ENCODE assay signal across 22 cellular contexts in the genomic region with DNA sequence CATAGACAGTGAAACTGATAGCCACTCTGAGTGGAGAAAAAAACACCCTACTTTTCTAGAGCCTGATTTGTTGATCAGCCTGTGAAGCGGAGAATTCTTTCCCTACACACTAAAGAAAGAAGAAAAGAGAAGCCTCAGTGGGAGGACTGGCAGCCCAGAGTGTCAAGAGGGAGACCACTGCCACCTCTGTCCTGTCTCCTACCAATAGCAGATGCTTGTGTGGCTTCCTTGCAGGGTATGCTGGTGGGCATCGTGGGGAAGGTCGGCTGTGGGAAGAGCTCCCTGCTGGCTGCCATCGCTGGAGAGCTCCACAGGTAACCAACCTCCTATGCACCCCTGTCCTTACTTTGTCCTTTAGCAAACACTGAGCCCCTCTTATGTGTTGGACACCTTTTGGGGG. TPM values are rescaled to one million over a fixed set of nuclear protein-coding genes. Genes with fewer than 3 reads are reported as not detected.
DNase-seq lines count a peak whose midpoint lies in the region; ATAC-seq, FAIRE-seq and TF ChIP-seq lines count a peak whose summit lies in the region.
"Had no signal": no experiment of that assay in that cellular context is flagged by ENCODE, and none has a peak within 500 bp of the region (broad histone marks: within the 10 kb centered on the region; RNA-seq: fewer than 3 reads in every experiment).

No MANE protein-coding gene starts in this region.

- peaks cover 4% of the 10 kb centered on the region for H3K36me3 Mint-ChIP-seq in type B pancreatic cell
- H3K36me3 Mint-ChIP-seq: CD4-positive, CD25-positive, alpha-beta regulatory T cell had no signal

- peaks cover 8 to 16% of the 10 kb centered on the region in 2 experiments for H3K36me3 ChIP-seq in HepG2 (replicated peaks in 1 of 2; ENCODE audit: control insufficient read depth in 1 of 2, insufficient read depth in 2 of 2, low read length in 2 of 2)
- peaks cover 0 to 20% (median 3%) of the 10 kb centered on the region in 4 donors for H3K36me3 ChIP-seq in right lobe of liver
- H3K36me3 ChIP-seq in gastroesophageal sphincter = peaks cover 0 to 81% of the 10 kb centered on the region in 2 donors

- no peak overlapping the region; the same call in 1 of the 2 replicates for H3K9ac ChIP-seq in HepG2 (ENCODE audit: insufficient read depth, low read depth, low read length)
- H3K9ac ChIP-seq: KMS-11 had no signal

- no peaks in the 10 kb centered on the region for H4K20me1 ChIP-seq in HepG2 (ENCODE audit: insufficient read depth, low read length)

- CTCF ChIA-PET in HepG2 (lab: Yijun Ruan, JAX; ENCODE audit: low intra/inter-chr PET ratio, low total read pairs) = no interaction called here

- no peak overlapping the region for H3K4me3 Mint-ChIP-seq in type B pancreatic cell
- H3K4me3 Mint-ChIP-seq: B cell; CD4-positive, CD25-positive, alpha-beta regulatory T cell had no signal

- H3K27ac ChIP-seq in HepG2 (ENCODE audit: extremely low read length, insufficient read depth, low read length) = peak overlapping the region; percentile 63
- H3K27ac ChIP-seq in right lobe of liver = no peak overlapping the region
- peak overlapping the region in 3 of 4 donors; percentile 40 to 71 (median 64) for H3K27ac ChIP-seq in gastroesophageal sphincter
- H3K27ac ChIP-seq in substantia nigra (ENCODE audit: low read depth, low read length, poor library complexity, severe bottlenecking) = no peak overlapping the region
- H3K27ac ChIP-seq: KMS-11, SJSA1 had no signal

- POLR2A ChIA-PET in HepG2 (lab: Yijun Ruan, JAX) = interaction anchor here (0.7 to 4.5 kb wide), 18 partner anchors 11 to 256 kb away, joined by 3 to 63 read pairs (median 6); a partner anchor contains a TSS

- no peak overlapping the region for H3K4me3 ChIP-seq in HepG2 (replicated peaks in 1 of 3; ENCODE audit: insufficient read depth in 1 of 3, low read depth in 2 of 3, low read length in 3 of 3)
- no peak overlapping the region for H3K4me3 ChIP-seq in right lobe of liver
- no peak overlapping the region for H3K4me3 ChIP-seq in gastroesophageal sphincter
- H3K4me3 ChIP-seq: GM23248, SJSA1 had no signal

- DNase-seq in HepG2 (ENCODE audit: low spot score) = no peak
- no peak for DNase-seq in right lobe of liver
- DNase-seq in posterior vena cava (ENCODE audit: low spot score) = peak; percentile 55
- DNase-seq in type B pancreatic cell (ENCODE audit: extremely low spot score, unreplicated experiment) = no peak
- no peak for DNase-seq in substantia nigra (lab: John Stamatoyannopoulos, UW)
- DNase-seq in GM13977 (ENCODE audit: low spot score) = no peak
- DNase-seq: CD4-positive, CD25-positive, alpha-beta regulatory T cell; COR-L47; HCEC 1CT; MV-4-11; NCI-H1694 treated with DMSO at 0.1 percent for 48 hours; NCI-H2107; NCI-H510A; NCI-H774; OCI-M1 had no signal

- H3K79me2 ChIP-seq in HepG2 (ENCODE audit: insufficient read depth, low read length) = no peaks in the 10 kb centered on the region

- H3K27me3 ChIP-seq in HepG2 (ENCODE audit: control insufficient read depth in 1 of 2, insufficient read depth in 2 of 2, low read length in 2 of 2) (no peaks in the 10 kb centered on the region), right lobe of liver (no peaks in the 10 kb centered on the region), gastroesophageal sphincter (no peaks in the 10 kb centered on the region)
- H3K27me3 ChIP-seq: SJSA1 had no signal

- in situ Hi-C loops in HepG2 (cut with HindIII; ENCODE audit: extremely low pct_ligation_motif_present, low pct_unique_long_range_greater_than_20kb) (no loop called here), GM13977 (cut with MboI; ENCODE audit: low pct_unique_long_range_greater_than_20kb, low sequenced_read_pairs, unreplicated experiment) (no loop called here)

- no peak overlapping the region for H2AFZ ChIP-seq in HepG2 (ENCODE audit: low read length)
- H2AFZ ChIP-seq: GM23248 had no signal

- TF ChIP-seq CTCF in HepG2 (CRISPR knock-in tag; IDR thresholded peaks at IDR 0.05) = no peak
- TF ChIP-seq CTCF in right lobe of liver (IDR thresholded peaks at IDR 0.05) = no peak
- TF ChIP-seq CTCF in gastroesophageal sphincter (IDR thresholded peaks at IDR 0.05) = no peak
- TF ChIP-seq CTCF in type B pancreatic cell (conservative IDR thresholded peaks at IDR 0.05) = no peak
- TF ChIP-seq CTCF in GM13977 (IDR thresholded peaks at IDR 0.05; ENCODE audit: extremely low read depth, insufficient read depth, missing control alignments) = no peak

- intact Hi-C loops in HepG2 (cut with micrococcal nuclease; ENCODE audit: unreplicated experiment) = loop anchor here (10.0 kb wide), 1 partner anchor 57 kb away; no protein-coding TSS in a partner anchor
- intact Hi-C loops in right lobe of liver (cut with DNase I) = no loop called here
- intact Hi-C loops in posterior vena cava (cut with DNase I) = no loop called here

- H3K27me3 Mint-ChIP-seq in type B pancreatic cell = no peaks in the 10 kb centered on the region
- H3K27me3 Mint-ChIP-seq: B cell; CD4-positive, CD25-positive, alpha-beta regulatory T cell had no signal

- BruUV-seq in HepG2 (replicated peaks; lab: Mats Ljungman, UMichigan) = no TSS peak

- no peak for TF ChIP-seq RAD21 in HepG2 (CRISPR knock-in tag; IDR thresholded peaks at IDR 0.05)

- no peaks in the 10 kb centered on the region for H3K9me3 Mint-ChIP-seq in type B pancreatic cell
- H3K9me3 Mint-ChIP-seq: CD4-positive, CD25-positive, alpha-beta regulatory T cell had no signal

- H3K4me1 ChIP-seq in HepG2 (ENCODE audit: insufficient read depth, low read length) (peaks cover 34% of the 10 kb centered on the region), right lobe of liver (peaks cover 0 to 18% (median 0%) of the 10 kb centered on the region in 4 donors), gastroesophageal sphincter (peaks cover 4 to 25% (median 20%) of the 10 kb centered on the region in 3 donors)

- H3K27ac Mint-ChIP-seq in type B pancreatic cell = peak overlapping the region; percentile 89
- H3K27ac Mint-ChIP-seq: B cell; CD4-positive, CD25-positive, alpha-beta regulatory T cell had no signal

- 84% methylated on average over 4 of the region's 4 CpGs for WGBS in HepG2 (ENCODE audit: low lambda C conversion rate)
- WGBS in right lobe of liver (ENCODE audit: insufficient coverage, low coverage, low lambda C conversion rate, missing lambda C conversion rate) = 0% methylated on average over 1 of the region's 4 CpGs
- WGBS in gastroesophageal sphincter (ENCODE audit: low coverage in 1 of 2), 2 donors = 50% methylated on average over 1 of the region's 4 CpGs; no CpG with 5 or more reads in 1 of the 2 donors

- FAIRE-seq in HepG2 (lab: Jason Lieb, UNC) = no peak
- FAIRE-seq: G401.6 had no signal

- H3K9me3 ChIP-seq in HepG2 (ENCODE audit: low read length) (no peaks in the 10 kb centered on the region), right lobe of liver (no peaks in the 10 kb centered on the region), gastroesophageal sphincter (no peaks in the 10 kb centered on the region)
- H3K9me3 ChIP-seq: SJSA1 had no signal

- H3K4me1 Mint-ChIP-seq in type B pancreatic cell (ENCODE audit: unreplicated experiment) = peaks cover 17% of the 10 kb centered on the region
- H3K4me1 Mint-ChIP-seq: B cell had no signal

- TF ChIP-seq EP300 in HepG2 (IDR thresholded peaks at IDR 0.05; ENCODE audit: low read depth in 2 of 2, low read length in 2 of 2) (no peak), HepG2 (CRISPR knock-in tag; IDR thresholded peaks at IDR 0.05; ENCODE audit: borderline replicate concordance) (no peak), gastroesophageal sphincter (IDR thresholded peaks at IDR 0.05) (no peak)

- H3K4me2 ChIP-seq in HepG2 (ENCODE audit: low read depth, low read length) = no peak overlapping the region
- H3K4me2 ChIP-seq: KMS-11 had no signal

- TF ChIP-seq POLR2A in HepG2 (IDR thresholded peaks at IDR 0.05; ENCODE audit: insufficient read depth in 1 of 2, low read depth in 2 of 2, low read length in 2 of 2) (no peak), right lobe of liver (IDR thresholded peaks at IDR 0.05) (no peak), gastroesophageal sphincter (IDR thresholded peaks at IDR 0.05) (no peak)

- no peak for ATAC-seq in HepG2
- ATAC-seq in right lobe of liver = no peak
- no peak for ATAC-seq in gastroesophageal sphincter
- no peak for ATAC-seq in GM21619 (IDR thresholded peaks at IDR 0.05; ENCODE audit: unreplicated experiment)

RNA-seq across cellular contexts. Expression of a gene that starts 10.4 kb away (rescaled TPM):
- total RNA-seq in HepG2 (2016; rRNA removed; fragmentation: Illumina TruSeq; extraction: Trizol) (11.2 and 24.3 TPM in 2 replicates), right lobe of liver (10 to 100 TPM in 1 of 6 experiments, 1 to 10 TPM in 5; 5.8 to 10.7 (median 7.5) TPM), gastroesophageal sphincter (10 to 100 TPM in 3 of 4 donors, 1 to 10 TPM in 1; 7.1 to 19.4 (median 10.2) TPM), posterior vena cava (10 to 100 TPM; 21.1 to 22.4 TPM), type B pancreatic cell (ENCODE audit: low replicate concordance) (39.1 and 46.5 TPM in 2 replicates)
- 3.0 and 3.3 TPM in 2 replicates for total RNA-seq in HepG2 (2016; cell fraction: cytosol; rRNA removed; fragmentation: Illumina TruSeq; extraction: Trizol; ENCODE audit: low read depth)
- total RNA-seq in HepG2 (2016; cell fraction: insoluble cytoplasmic fraction; rRNA removed; fragmentation: Illumina TruSeq; extraction: Trizol) = 8.8 and 26.6 TPM in 2 replicates
- total RNA-seq in HepG2 (2016; cell fraction: membrane; rRNA removed; fragmentation: Illumina TruSeq; extraction: Trizol) = 6.5 and 8.3 TPM in 2 replicates
- total RNA-seq in HepG2 (2016; cell fraction: nucleus; rRNA removed; fragmentation: Illumina TruSeq; extraction: Trizol) = 31.0 and 40.1 TPM in 2 replicates
- 16.0 and 24.1 TPM in 2 replicates for polyA plus RNA-seq in HepG2 (2011; rRNA removed)
- 11.8 and 12.5 TPM in 2 replicates for polyA plus RNA-seq in HepG2 (2011; cell fraction: cytosol; rRNA removed)
- polyA plus RNA-seq in HepG2 (2011; cell fraction: nucleus; rRNA removed) = 91.9 and 94.6 TPM in 2 replicates
- 11.7 and 19.9 TPM in 2 replicates for polyA plus RNA-seq in HepG2 (2012)
- 3.1 and 3.3 TPM in 2 replicates for polyA plus RNA-seq in HepG2 (2016; cell fraction: cytosol; fragmentation: Illumina TruSeq; extraction: Trizol; ENCODE audit: low read depth)
- 5.9 and 7.7 TPM in 2 replicates for polyA plus RNA-seq in HepG2 (2016; cell fraction: insoluble cytoplasmic fraction; fragmentation: Illumina TruSeq; extraction: Trizol; ENCODE audit: low read depth)
- 3.2 and 4.6 TPM in 2 replicates for polyA plus RNA-seq in HepG2 (2016; cell fraction: membrane; fragmentation: Illumina TruSeq; extraction: Trizol; ENCODE audit: low read depth)
- polyA plus RNA-seq in HepG2 (2016; cell fraction: nucleus; fragmentation: Illumina TruSeq; extraction: Trizol; ENCODE audit: insufficient read depth, low read depth) = 59.5 and 67.0 TPM in 2 replicates
- 17.7 and 40.9 TPM in 2 replicates for polyA minus RNA-seq in HepG2 (2011; rRNA and poly(A)+ RNA removed; ENCODE audit: low replicate concordance)
- polyA minus RNA-seq in HepG2 (2011; cell fraction: cytosol; rRNA and poly(A)+ RNA removed) = 14.1 and 14.5 TPM in 2 replicates
- polyA minus RNA-seq in HepG2 (2011; cell fraction: nucleus; rRNA and poly(A)+ RNA removed) = 36.8 and 38.7 TPM in 2 replicates

RNA-seq across cellular contexts. Expression of a gene that starts 17.6 kb away (rescaled TPM):
- 0.74 and 1.2 TPM in 2 replicates for total RNA-seq in HepG2 (2016; rRNA removed; fragmentation: Illumina TruSeq; extraction: Trizol)
- 0.62 and 0.81 TPM in 2 replicates for total RNA-seq in HepG2 (2016; cell fraction: cytosol; rRNA removed; fragmentation: Illumina TruSeq; extraction: Trizol; ENCODE audit: low read depth)
- 1.1 and 1.4 TPM in 2 replicates for total RNA-seq in HepG2 (2016; cell fraction: insoluble cytoplasmic fraction; rRNA removed; fragmentation: Illumina TruSeq; extraction: Trizol)
- 0.71 and 1.7 TPM in 2 replicates for total RNA-seq in HepG2 (2016; cell fraction: membrane; rRNA removed; fragmentation: Illumina TruSeq; extraction: Trizol)
- total RNA-seq in HepG2 (2016; cell fraction: nucleus; rRNA removed; fragmentation: Illumina TruSeq; extraction: Trizol) = 0.81 TPM in 2 replicates
- 3.8 and 5.9 TPM in 2 replicates for polyA plus RNA-seq in HepG2 (2011; rRNA removed)
- polyA plus RNA-seq in HepG2 (2011; cell fraction: cytosol; rRNA removed) = 5.4 and 6.3 TPM in 2 replicates
- 5.7 and 8.0 TPM in 2 replicates for polyA plus RNA-seq in HepG2 (2011; cell fraction: nucleus; rRNA removed)
- 3.9 and 4.0 TPM in 2 replicates for polyA plus RNA-seq in HepG2 (2012)
- polyA plus RNA-seq in HepG2 (2016; cell fraction: cytosol; fragmentation: Illumina TruSeq; extraction: Trizol; ENCODE audit: low read depth) = 1.2 TPM in 2 replicates
- polyA plus RNA-seq in HepG2 (2016; cell fraction: insoluble cytoplasmic fraction; fragmentation: Illumina TruSeq; extraction: Trizol; ENCODE audit: low read depth) = 0.61 and 0.65 TPM in 2 replicates
- 1.1 and 2.0 TPM in 2 replicates for polyA plus RNA-seq in HepG2 (2016; cell fraction: membrane; fragmentation: Illumina TruSeq; extraction: Trizol; ENCODE audit: low read depth)
- 1.5 and 2.0 TPM in 2 replicates for polyA plus RNA-seq in HepG2 (2016; cell fraction: nucleus; fragmentation: Illumina TruSeq; extraction: Trizol; ENCODE audit: insufficient read depth, low read depth)
- 2.9 and 10.0 TPM in 2 replicates for polyA minus RNA-seq in HepG2 (2011; rRNA and poly(A)+ RNA removed; ENCODE audit: low replicate concordance)
- 2.9 and 3.3 TPM in 2 replicates for polyA minus RNA-seq in HepG2 (2011; cell fraction: cytosol; rRNA and poly(A)+ RNA removed)
- polyA minus RNA-seq in HepG2 (2011; cell fraction: nucleus; rRNA and poly(A)+ RNA removed) = 1.7 TPM in 2 replicates
- under 1 TPM in 1 of 6 experiments, not detected in 5; 0.13 TPM for total RNA-seq in right lobe of liver
- under 1 TPM in 1 of 4 donors, not detected in 3; 0.54 TPM for total RNA-seq in gastroesophageal sphincter
- total RNA-seq in posterior vena cava = under 1 TPM; 0.14 to 0.42 TPM
- total RNA-seq in type B pancreatic cell (ENCODE audit: low replicate concordance) = 3.3 and 3.4 TPM in 2 replicates
- total RNA-seq: B cell had no signal

RNA-seq across cellular contexts. Expression of a gene that starts 39.7 kb away (rescaled TPM):
- total RNA-seq in HepG2 (2016; rRNA removed; fragmentation: Illumina TruSeq; extraction: Trizol) = 10.2 and 15.7 TPM in 2 replicates
- total RNA-seq in HepG2 (2016; cell fraction: cytosol; rRNA removed; fragmentation: Illumina TruSeq; extraction: Trizol; ENCODE audit: low read depth) = 6.4 and 7.2 TPM in 2 replicates
- 12.5 and 16.8 TPM in 2 replicates for total RNA-seq in HepG2 (2016; cell fraction: insoluble cytoplasmic fraction; rRNA removed; fragmentation: Illumina TruSeq; extraction: Trizol)
- 7.9 and 8.5 TPM in 2 replicates for total RNA-seq in HepG2 (2016; cell fraction: membrane; rRNA removed; fragmentation: Illumina TruSeq; extraction: Trizol)
- 22.6 and 23.5 TPM in 2 replicates for total RNA-seq in HepG2 (2016; cell fraction: nucleus; rRNA removed; fragmentation: Illumina TruSeq; extraction: Trizol)
- polyA plus RNA-seq in HepG2 (2011; rRNA removed) = 41.6 and 48.3 TPM in 2 replicates
- polyA plus RNA-seq in HepG2 (2011; cell fraction: cytosol; rRNA removed) = 19.2 and 22.0 TPM in 2 replicates
- 220 TPM in 2 replicates for polyA plus RNA-seq in HepG2 (2011; cell fraction: nucleus; rRNA removed)
- polyA plus RNA-seq in HepG2 (2012) = 27.3 and 28.6 TPM in 2 replicates
- polyA plus RNA-seq in HepG2 (2016; cell fraction: cytosol; fragmentation: Illumina TruSeq; extraction: Trizol; ENCODE audit: low read depth) = 2.1 and 2.3 TPM in 2 replicates
- 13.6 and 18.5 TPM in 2 replicates for polyA plus RNA-seq in HepG2 (2016; cell fraction: insoluble cytoplasmic fraction; fragmentation: Illumina TruSeq; extraction: Trizol; ENCODE audit: low read depth)
- 6.4 and 6.8 TPM in 2 replicates for polyA plus RNA-seq in HepG2 (2016; cell fraction: membrane; fragmentation: Illumina TruSeq; extraction: Trizol; ENCODE audit: low read depth)
- polyA plus RNA-seq in HepG2 (2016; cell fraction: nucleus; fragmentation: Illumina TruSeq; extraction: Trizol; ENCODE audit: insufficient read depth, low read depth) = 89.6 and 90.5 TPM in 2 replicates
- polyA minus RNA-seq in HepG2 (2011; rRNA and poly(A)+ RNA removed; ENCODE audit: low replicate concordance) = 17.3 and 27.1 TPM in 2 replicates
- 9.3 and 9.7 TPM in 2 replicates for polyA minus RNA-seq in HepG2 (2011; cell fraction: cytosol; rRNA and poly(A)+ RNA removed)
- 38.8 and 46.0 TPM in 2 replicates for polyA minus RNA-seq in HepG2 (2011; cell fraction: nucleus; rRNA and poly(A)+ RNA removed)
- total RNA-seq in right lobe of liver = 10 to 100 TPM in 5 of 6 experiments, 1 to 10 TPM in 1; 9.2 to 16.0 (median 12.9) TPM
- total RNA-seq in gastroesophageal sphincter = 10 to 100 TPM; 20.1 to 36.0 (median 27.8) TPM
- total RNA-seq in posterior vena cava = 10 to 100 TPM; 23.4 to 25.4 TPM
- total RNA-seq in type B pancreatic cell (ENCODE audit: low replicate concordance) = 34.7 and 44.5 TPM in 2 replicates

Comparison
In these comparisons a context has a peak if more than half of its experiments do, and no peak if none do; other contexts are left out.
1. H3K27ac ChIP-seq: peak in HepG2 (single experiment) and gastroesophageal sphincter (3 of 4); none in right lobe of liver (0 of 3) and substantia nigra (single experiment).